ENCODE assay signal across 24 cellular contexts in the genomic region with DNA sequence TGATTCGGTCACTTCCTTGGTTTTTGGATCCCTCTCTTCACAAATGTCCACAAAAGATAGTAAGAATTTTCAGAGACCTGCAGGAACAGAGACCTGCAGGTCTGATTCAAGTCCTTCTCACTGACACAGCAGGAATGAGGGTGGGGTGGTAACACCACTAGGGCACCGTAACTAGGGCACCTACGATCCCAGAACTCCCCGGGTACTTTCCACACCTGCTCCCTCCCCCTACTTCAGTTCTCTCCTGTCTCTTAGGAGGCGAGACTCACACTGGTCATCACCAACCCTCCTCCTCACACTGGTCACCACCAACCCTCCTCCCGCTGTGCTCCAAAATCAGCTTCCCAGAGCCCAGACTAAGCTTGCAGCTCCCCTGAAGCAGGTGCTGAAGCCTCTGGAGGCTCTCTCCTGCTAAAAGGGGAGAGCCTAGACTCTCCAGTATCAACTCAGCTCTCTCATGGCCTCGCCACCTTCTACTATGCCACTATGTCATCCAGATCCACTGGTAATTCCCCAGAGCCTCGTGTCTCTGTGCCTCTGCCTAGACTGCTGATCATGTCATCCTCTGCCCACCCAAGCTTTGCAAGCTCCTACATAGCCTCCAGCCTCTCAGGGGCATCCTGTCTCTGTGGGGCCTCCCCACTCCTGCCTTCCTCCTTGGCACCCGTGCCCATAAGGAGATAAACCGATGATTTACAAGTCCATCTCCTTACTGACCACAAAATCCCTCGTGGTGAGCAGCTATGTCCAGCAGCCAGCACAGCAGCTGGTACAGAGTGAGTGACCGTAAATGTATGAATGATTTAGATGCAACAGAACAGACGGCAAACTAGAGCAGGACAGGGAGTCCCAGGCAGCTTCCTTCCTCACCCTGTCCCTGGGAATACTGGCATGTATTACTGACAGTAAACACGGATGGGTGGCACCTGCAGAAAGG.
A peak's percentile ranks its signal among the peaks of the same experiment; 100 is the strongest.
DNase-seq lines count a peak whose midpoint lies in the region; ATAC-seq and TF ChIP-seq lines count a peak whose summit lies in the region.
"Had no signal": no experiment of that assay in that cellular context is flagged by ENCODE, and none has a peak within 500 bp of the region (broad histone marks: within the 10 kb centered on the region; RNA-seq: fewer than 3 reads in every experiment).

No MANE protein-coding gene starts in this region.

- no peak overlapping the region for H2BK15ac ChIP-seq in H9 (ENCODE audit: low read depth, low read length)

- H3K27ac Mint-ChIP-seq in CD4-positive, alpha-beta T cell, result peak overlapping the region; percentile 52
- H3K27ac Mint-ChIP-seq in H9 (peak overlapping the region in 2 of 3 experiments; percentile 57 to 91; a peak in 3 of 7 replicates), nephron progenitor cell (peak overlapping the region; percentile 72)
- peak overlapping the region; percentile 72 for H3K27ac Mint-ChIP-seq in activated naive CD8-positive, alpha-beta T cell treated with anti-CD3 and anti-CD28 coated beads, Interleukin-2, amount 50 U/mL, for 24 hours
- H3K27ac Mint-ChIP-seq: nephron, progenitor cell of endocrine pancreas had no signal

- H3K23ac ChIP-seq in H9 (ENCODE audit: insufficient read length, low read depth, low read length), result no peak overlapping the region

- no peaks in the 10 kb centered on the region for H3K27me3 Mint-ChIP-seq in CD4-positive, alpha-beta T cell
- H3K27me3 Mint-ChIP-seq in H9 (ENCODE audit: low read depth) (no peaks in the 10 kb centered on the region), nephron progenitor cell (ENCODE audit: low read depth, poor library complexity) (no peaks in the 10 kb centered on the region)
- H3K27me3 Mint-ChIP-seq in activated naive CD8-positive, alpha-beta T cell treated with anti-CD3 and anti-CD28 coated beads, Interleukin-2, amount 50 U/mL, for 24 hours, result no peaks in the 10 kb centered on the region
- H3K27me3 Mint-ChIP-seq: progenitor cell of endocrine pancreas had no signal

- no peak overlapping the region for H2BK20ac ChIP-seq in H9 (ENCODE audit: low read depth, low read length, poor library complexity, severe bottlenecking)

- H2AFZ ChIP-seq in H9 (ENCODE audit: low read length), result no peak overlapping the region

- no peak overlapping the region for H3K14ac ChIP-seq in H9 (ENCODE audit: insufficient read depth, low read length)

- no peaks in the 10 kb centered on the region for H3K9me3 ChIP-seq in CD4-positive, alpha-beta T cell (ENCODE audit: control insufficient read depth, low read length)
- H3K9me3 ChIP-seq in H9 (ENCODE audit: control insufficient read depth, low read depth, low read length), result no peaks in the 10 kb centered on the region

- H3K4ac ChIP-seq in H9 (ENCODE audit: low read depth, low read length), result no peak overlapping the region

- H3K4me3 Mint-ChIP-seq in CD4-positive, alpha-beta T cell, result no peak overlapping the region
- H3K4me3 Mint-ChIP-seq in H9, result no peak overlapping the region
- no peak overlapping the region for H3K4me3 Mint-ChIP-seq in activated naive CD8-positive, alpha-beta T cell treated with anti-CD3 and anti-CD28 coated beads, Interleukin-2, amount 50 U/mL, for 24 hours
- H3K4me3 Mint-ChIP-seq in nephron progenitor cell, result no peak overlapping the region
- H3K4me3 Mint-ChIP-seq: nephron had no signal

- H3K9me3 Mint-ChIP-seq in CD4-positive, alpha-beta T cell, result no peaks in the 10 kb centered on the region
- H3K9me3 Mint-ChIP-seq in H9 (no peaks in the 10 kb centered on the region), nephron progenitor cell (no peaks in the 10 kb centered on the region)
- H3K9me3 Mint-ChIP-seq in activated naive CD8-positive, alpha-beta T cell treated with anti-CD3 and anti-CD28 coated beads, Interleukin-2, amount 50 U/mL, for 24 hours, result no peaks in the 10 kb centered on the region
- H3K9me3 Mint-ChIP-seq: nephron had no signal

- no peak overlapping the region for H3K18ac ChIP-seq in H9 (ENCODE audit: insufficient read length, low read depth, low read length)

- no peaks in the 10 kb centered on the region for H3K79me1 ChIP-seq in H9 (ENCODE audit: insufficient read depth, low read depth, low read length, poor library complexity, severe bottlenecking)

- H3K4me1 Mint-ChIP-seq in CD4-positive, alpha-beta T cell (ENCODE audit: low read depth), result peaks cover 11% of the 10 kb centered on the region
- H3K4me1 Mint-ChIP-seq in H9 (peaks cover 0 to 6% of the 10 kb centered on the region in 2 experiments; a peak in 2 of 4 replicates), nephron progenitor cell (peaks cover 17% of the 10 kb centered on the region)
- peaks cover 24% of the 10 kb centered on the region for H3K4me1 Mint-ChIP-seq in activated naive CD8-positive, alpha-beta T cell treated with anti-CD3 and anti-CD28 coated beads, Interleukin-2, amount 50 U/mL, for 24 hours

- H3K4me2 ChIP-seq in H9 (ENCODE audit: insufficient read depth, insufficient read length, low read length), result no peak overlapping the region

- CTCF ChIA-PET in CD4-positive, alpha-beta T cell (lab: Charles Lee), result interaction anchor here (1.0 kb wide), 1 partner anchor 91 kb away, joined by 5 read pairs; no protein-coding TSS in a partner anchor

- H4K8ac ChIP-seq in H9 (replicated peaks; ENCODE audit: insufficient read length, low read depth, low read length), result no peak overlapping the region

- H4K5ac ChIP-seq in H9 (ENCODE audit: insufficient read length, low read depth, low read length), result no peak overlapping the region

- H2AK5ac ChIP-seq in H9 (ENCODE audit: insufficient read length, low read length), result no peak overlapping the region

- no peaks in the 10 kb centered on the region for H3K4me1 ChIP-seq in H9 (ENCODE audit: insufficient read depth, low read length)

- no peak overlapping the region for H4K91ac ChIP-seq in H9 (ENCODE audit: insufficient read length, low read depth, low read length)

- H3K27ac ChIP-seq in CD4-positive, alpha-beta T cell (ENCODE audit: low read depth, low read length), result no peak overlapping the region
- H3K27ac ChIP-seq in H9 (ENCODE audit: insufficient read length, low read depth, low read length), result no peak overlapping the region
- H3K27ac ChIP-seq: epithelial cell of prostate, skin epidermis had no signal

- H3K23me2 ChIP-seq in H9 (ENCODE audit: insufficient read length, low read depth, low read length, poor library complexity, severe bottlenecking), result no peaks in the 10 kb centered on the region

- H3K9ac ChIP-seq in H9 (ENCODE audit: extremely low read depth, insufficient read length, low read length), result no peak overlapping the region

- H3K79me2 ChIP-seq in H9 (ENCODE audit: insufficient read depth, low read length), result no peaks in the 10 kb centered on the region; the same call in 1 of the 2 replicates

- no CpG with 5 or more reads among the region's 14 CpGs for WGBS in H9 (ENCODE audit: extremely low coverage, insufficient read length, low lambda C conversion rate)

- no peak overlapping the region for H2BK120ac ChIP-seq in H9 (ENCODE audit: low read depth, low read length, poor library complexity, severe bottlenecking)

- no peak for DNase-seq in CD4-positive, alpha-beta T cell
- DNase-seq in H9 (no peak), nephron progenitor cell (no peak), NK-92 (lab: John Stamatoyannopoulos, UW; ENCODE audit: unreplicated experiment) (no peak), SKM-1 treated with dmso at 0.1 percent for 144 hours (lab: John Stamatoyannopoulos, UW; ENCODE audit: unreplicated experiment) (no peak), NCI-H1105 treated with DMSO at 0.1 percent for 48 hours (lab: John Stamatoyannopoulos, UW) (no peak)
- no peak for DNase-seq in activated naive CD8-positive, alpha-beta T cell treated with anti-CD3 and anti-CD28 coated beads, Interleukin-2, amount 50 U/mL, for 24 hours
- DNase-seq: activated CD4-positive, alpha-beta T cell treated with anti-CD3 and anti-CD28 coated beads for 1 hour; dermis blood vessel endothelial cell; DMS79 treated with DMSO at 0.1 percent for 48 hours; foreskin melanocyte; mesenchymal stem cell; MM.1S; NCI-H1694; PC-3; SIG-M5; stimulated activated CD4-positive, alpha-beta T cell treated with anti-CD3 and anti-CD28 coated beads, Interleukin-2, amount 100 ng/mL, for 48 hours; substantia nigra; T1000 had no signal

- no peak overlapping the region for H2BK5ac ChIP-seq in H9 (ENCODE audit: insufficient read length, low read length)

- H3K56ac ChIP-seq in H9 (ENCODE audit: insufficient read length, low read depth, low read length), result no peak overlapping the region

- H3K36me3 Mint-ChIP-seq in CD4-positive, alpha-beta T cell (ENCODE audit: low read depth), result peaks cover 99% of the 10 kb centered on the region
- H3K36me3 Mint-ChIP-seq in H9 (ENCODE audit: insufficient read depth in 1 of 3, low read depth in 3 of 3) (peaks cover 31 to 89% (median 73%) of the 10 kb centered on the region in 3 experiments; a peak in 6 of 7 replicates), nephron progenitor cell (ENCODE audit: low read depth) (peaks cover 51% of the 10 kb centered on the region)
- H3K36me3 Mint-ChIP-seq in activated naive CD8-positive, alpha-beta T cell treated with anti-CD3 and anti-CD28 coated beads, Interleukin-2, amount 50 U/mL, for 24 hours (ENCODE audit: low read depth), result peaks cover 72% of the 10 kb centered on the region

- no peaks in the 10 kb centered on the region for H3K27me3 ChIP-seq in CD4-positive, alpha-beta T cell (ENCODE audit: control insufficient read depth, insufficient read depth, low read length)
- no peaks in the 10 kb centered on the region for H3K27me3 ChIP-seq in H9 (ENCODE audit: insufficient read depth, low read length)

- no peak for TF ChIP-seq CTCF in CD4-positive, alpha-beta T cell (IDR thresholded peaks at IDR 0.05)
- TF ChIP-seq CTCF in H9 (conservative IDR thresholded peaks at IDR 0.05), result no peak
- TF ChIP-seq CTCF in nephron progenitor cell (IDR thresholded peaks at IDR 0.05), result no peak

- no peak for ATAC-seq in CD4-positive, alpha-beta T cell (ENCODE audit: poor library complexity)
- ATAC-seq in activated naive CD8-positive, alpha-beta T cell treated with anti-CD3 and anti-CD28 coated beads, Interleukin-2, amount 50 U/mL, for 24 hours, result peak; percentile 44
- ATAC-seq in activated CD4-positive, CD25-positive, alpha-beta regulatory T cell treated with anti-CD3 and anti-CD28 coated beads, Interleukin-2, amount 50 U/mL, for 24 hours, result no peak
- ATAC-seq: PC-3 had no signal

- no peak overlapping the region for H3T11ph ChIP-seq in H9 (ENCODE audit: low read length)

- intact Hi-C loops in CD4-positive, alpha-beta T cell (cut with DNase I, micrococcal nuclease), result no loop called here

- POLR2A ChIA-PET in CD4-positive, alpha-beta T cell (lab: Charles Lee), result interaction anchor here (1.0 kb wide), 1 partner anchor 14 kb away, joined by 4 read pairs; no protein-coding TSS in a partner anchor

- no peak overlapping the region for H2BK12ac ChIP-seq in H9 (ENCODE audit: insufficient read length, low read depth, low read length)

- no peaks in the 10 kb centered on the region for H4K20me1 ChIP-seq in H9 (ENCODE audit: control insufficient read depth, insufficient read depth, insufficient read length)
